3 cellular contexts compared by ENCODE assay signal in genomic region chr11:90764691-90765090, GRCh38.
"Had no signal": no experiment of that assay in that cellular context is flagged by ENCODE, and none has a peak within 500 bp of the region (broad histone marks: within the 10 kb centered on the region; RNA-seq: fewer than 3 reads in every experiment).

No MANE protein-coding gene starts in this region.

- DNase-seq: GDM1, GF-D8 had no signal

- H3K4me3 ChIP-seq: GM12878 had no signal
